Comparison of ENCODE assay signal across 8 cellular contexts in the genomic region with DNA sequence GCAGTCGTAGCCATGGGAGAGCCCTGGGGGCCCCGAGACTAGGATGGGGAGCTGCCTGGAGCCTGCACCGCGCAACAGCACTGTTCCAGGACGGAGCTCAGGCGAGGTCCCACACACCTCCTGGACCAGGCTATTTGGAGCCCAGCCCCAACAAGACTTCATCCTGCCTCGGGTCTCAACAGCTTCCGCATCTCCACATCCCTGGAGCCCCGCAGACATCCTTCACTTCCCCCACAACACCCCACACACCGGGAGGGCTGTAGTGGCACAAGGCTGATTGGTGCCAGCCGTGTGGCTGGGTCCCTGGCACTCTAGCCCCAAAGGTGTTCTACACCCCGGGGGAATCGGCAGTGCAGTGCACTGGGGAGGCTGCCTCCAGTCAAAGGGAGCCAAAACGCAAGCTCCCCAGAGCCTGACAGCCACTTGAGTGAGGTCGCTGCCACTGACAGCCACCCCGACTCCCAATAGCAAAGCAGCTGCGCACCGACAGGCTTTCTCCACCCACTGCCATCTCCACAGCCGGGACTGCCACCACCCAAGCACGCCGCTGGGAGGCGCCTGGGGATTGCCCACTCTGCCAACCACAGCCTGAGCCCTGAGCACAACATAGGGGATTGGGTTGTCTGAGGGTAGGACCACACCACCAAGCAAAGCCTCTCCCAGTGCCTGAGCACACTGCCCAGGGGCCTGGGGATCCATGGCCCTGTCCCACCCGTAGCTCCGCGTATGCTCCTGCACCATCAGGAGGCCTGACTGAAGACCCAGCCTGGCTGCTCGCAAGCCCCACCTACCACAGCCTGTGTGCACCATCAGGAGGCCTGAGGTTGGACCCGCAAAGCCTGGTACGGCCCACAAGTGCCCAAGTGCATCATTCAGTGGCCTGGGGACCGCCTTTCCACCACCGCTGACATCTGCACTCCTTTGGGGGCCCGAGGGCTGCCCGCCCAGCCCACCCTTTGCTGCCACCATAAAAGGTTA. TPM values are rescaled to one million over a fixed set of nuclear protein-coding genes. Genes with fewer than 3 reads are reported as not detected.
DNase-seq lines count a peak whose midpoint lies in the region; ATAC-seq lines count a peak whose summit lies in the region.

No MANE protein-coding gene starts in this region.

- peak overlapping the region; percentile 53 for H3K9ac ChIP-seq in mesenchymal stem cell (ENCODE audit: low read length)

- peak overlapping the region in 1 of 2 experiments; percentile 9 for H3K14ac ChIP-seq in mesenchymal stem cell (ENCODE audit: low read length in 2 of 2)

- H2BK5ac ChIP-seq in mesenchymal stem cell (ENCODE audit: low read depth, low read length, poor library complexity, severe bottlenecking): no peak overlapping the region

- peaks cover 0 to 3% of the 10 kb centered on the region in 2 experiments for H3K36me3 ChIP-seq in mesenchymal stem cell (ENCODE audit: control insufficient read depth in 1 of 2, insufficient read depth in 2 of 2, low read depth in 1 of 2, low read length in 2 of 2)

- no peaks in the 10 kb centered on the region for H3K79me1 ChIP-seq in mesenchymal stem cell (replicated peaks; ENCODE audit: low read length, poor library complexity, severe bottlenecking)

- peak overlapping the region; percentile 48 for H2AFZ ChIP-seq in mesenchymal stem cell (ENCODE audit: low read depth, low read length)

- H3K4me3 ChIP-seq in mesenchymal stem cell (ENCODE audit: insufficient read depth in 1 of 2, low read depth in 1 of 2, low read length in 2 of 2): peak overlapping the region in 1 of 2 experiments; percentile 67

- no peak overlapping the region for H2BK120ac ChIP-seq in mesenchymal stem cell (ENCODE audit: low read depth, low read length)

- peak overlapping the region; percentile 76 for H4K8ac ChIP-seq in mesenchymal stem cell (ENCODE audit: low read length)

- peak overlapping the region; percentile 5 to 48 for H3K18ac ChIP-seq in mesenchymal stem cell (ENCODE audit: low read depth in 1 of 2, low read length in 2 of 2)

- H3K9me3 ChIP-seq in mesenchymal stem cell (ENCODE audit: control insufficient read depth, low read length): no peaks in the 10 kb centered on the region

- no peak overlapping the region for H3K4me2 ChIP-seq in mesenchymal stem cell (ENCODE audit: low read length, poor library complexity, severe bottlenecking)

- no peak overlapping the region for H2AK5ac ChIP-seq in mesenchymal stem cell (ENCODE audit: low read length, severe bottlenecking)

- no peak overlapping the region for H3K23ac ChIP-seq in mesenchymal stem cell (ENCODE audit: low read length in 2 of 2)

- no peak overlapping the region for H3K4ac ChIP-seq in mesenchymal stem cell (ENCODE audit: low read depth in 1 of 2, low read length in 2 of 2)

- no peak overlapping the region for H3K27ac ChIP-seq in mesenchymal stem cell (ENCODE audit: low read length, poor library complexity, severe bottlenecking)

- no peaks in the 10 kb centered on the region for H3K4me1 ChIP-seq in mesenchymal stem cell (ENCODE audit: control insufficient read depth, insufficient read depth, low read depth, low read length)

- peak overlapping the region in 1 of 2 experiments; percentile 51 for H2BK12ac ChIP-seq in mesenchymal stem cell (ENCODE audit: low read length in 2 of 2)

- peak overlapping the region; percentile 85 for H4K91ac ChIP-seq in mesenchymal stem cell (ENCODE audit: low read length)

- ATAC-seq in HG02884 (IDR thresholded peaks at IDR 0.05; ENCODE audit: unreplicated experiment): peak; percentile 91

- 75% methylated on average over 26 of the region's 32 CpGs for WGBS in mesenchymal stem cell

- DNase-seq in DMS 273 (lab: John Stamatoyannopoulos, UW; ENCODE audit: unreplicated experiment): peak; percentile 44
- DNase-seq in DMS 273 treated with DMSO at 0.1 percent for 48 hours (lab: John Stamatoyannopoulos, UW): no peak
- DNase-seq in NCI-H526 (lab: John Stamatoyannopoulos, UW): peak; percentile 46 to 83
- peak; percentile 94 to 95 for DNase-seq in activated CD4-positive, alpha-beta T cell treated with anti-CD3 and anti-CD28 coated beads, Interleukin-2, amount 50 U/mL, for 48 hours
- peak; percentile 84 for DNase-seq in effector CD8-positive, alpha-beta T cell (lab: John Stamatoyannopoulos, UW)
- peak; percentile 53 for DNase-seq in mesenchymal stem cell
- DNase-seq in stimulated activated CD8-positive, alpha-beta memory T cell treated with anti-CD3 and anti-CD28 coated beads, Interleukin-2, amount 100 ng/mL, for 1 hour (ENCODE audit: low read depth in 2 of 2): peak; percentile 85 to 86

- H2BK15ac ChIP-seq in mesenchymal stem cell (ENCODE audit: low read depth, poor library complexity, severe bottlenecking): no peak overlapping the region

- H3K27me3 ChIP-seq in mesenchymal stem cell (ENCODE audit: control insufficient read depth in 1 of 2, insufficient read depth in 1 of 2, low read length in 2 of 2): peaks cover 6 to 17% of the 10 kb centered on the region in 2 experiments

RNA-seq across cellular contexts. Expression of a gene that starts 13.2 kb away (rescaled TPM):
- polyA plus RNA-seq in mesenchymal stem cell (2013, experiment 1 of 2): not detected
- 0.10 TPM for polyA plus RNA-seq in mesenchymal stem cell (2013, experiment 2 of 2)

RNA-seq across cellular contexts. Expression of a gene that starts 53.4 kb away (rescaled TPM):
- polyA plus RNA-seq in mesenchymal stem cell (2013, experiment 1 of 2): 4.8 TPM
- polyA plus RNA-seq in mesenchymal stem cell (2013, experiment 2 of 2): 5.2 TPM

RNA-seq across cellular contexts. Expression of a gene that starts 55.0 kb away (rescaled TPM):
- polyA plus RNA-seq in mesenchymal stem cell (2013, experiment 1 of 2): 89.1 TPM
- polyA plus RNA-seq in mesenchymal stem cell (2013, experiment 2 of 2): 94.1 TPM
